8 cellular contexts compared by ENCODE assay signal in the genomic region with DNA sequence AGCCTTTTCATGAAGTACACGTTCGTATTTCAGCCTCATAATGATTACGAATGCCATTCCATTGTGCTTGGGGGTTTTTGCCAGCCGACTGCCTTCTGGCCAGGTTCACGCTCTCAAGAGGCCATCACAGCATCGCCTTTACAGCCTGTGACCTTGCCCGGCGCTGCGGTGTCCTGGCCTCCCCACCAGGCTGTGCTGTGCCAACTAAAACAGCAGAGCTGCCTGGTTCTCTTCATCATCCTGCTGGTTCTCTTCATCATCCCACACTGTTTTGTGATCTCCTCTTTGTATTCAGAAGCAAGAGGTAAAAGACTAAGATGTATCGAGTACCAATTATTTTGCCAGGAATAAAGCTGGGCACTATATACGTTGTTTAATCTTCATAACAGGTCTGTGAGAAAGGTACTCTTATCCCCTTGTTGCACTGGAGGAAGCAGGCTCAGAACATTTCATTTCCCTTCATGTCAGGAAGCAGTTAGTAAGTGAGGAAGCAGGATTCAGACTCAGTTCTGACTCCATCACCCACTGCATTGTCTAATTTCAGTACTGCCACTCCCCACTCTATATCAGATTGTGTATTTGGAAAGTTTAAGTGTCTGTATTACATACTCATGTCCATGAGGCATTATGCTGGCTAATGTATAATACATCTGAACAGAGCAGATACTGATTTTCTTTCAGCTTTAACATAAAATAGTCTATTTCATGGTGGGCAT.
DNase-seq lines count a peak whose midpoint lies in the region; ATAC-seq and TF ChIP-seq lines count a peak whose summit lies in the region.

No MANE protein-coding gene starts in this region.

- peaks cover 0 to 14% (median 0%) of the 10 kb centered on the region in 5 donors for H3K36me3 Mint-ChIP-seq in naive thymus-derived CD4-positive, alpha-beta T cell

- CTCF ChIA-PET in naive thymus-derived CD4-positive, alpha-beta T cell (lab: Charles Lee), result interaction anchor here (0.8 to 6.0 kb wide), 13 partner anchors 9 to 412 kb away, joined by 3 to 51 read pairs (median 4); no protein-coding TSS in a partner anchor

- H3K4me1 ChIP-seq in colonic mucosa (no peaks in the 10 kb centered on the region), upper lobe of right lung (no peaks in the 10 kb centered on the region)
- H3K4me1 ChIP-seq in naive thymus-derived CD4-positive, alpha-beta T cell (ENCODE audit: control insufficient read depth in 2 of 2, insufficient read depth in 2 of 2, low read length in 2 of 2), result no peaks in the 10 kb centered on the region

- POLR2A ChIA-PET in naive thymus-derived CD4-positive, alpha-beta T cell (lab: Charles Lee), result interaction anchor here (1.2 to 2.2 kb wide), 2 partner anchors 27 to 360 kb away, joined by 3 to 13 read pairs; no protein-coding TSS in a partner anchor

- H3K9me3 Mint-ChIP-seq in naive thymus-derived CD4-positive, alpha-beta T cell, result no peaks in the 10 kb centered on the region

- no peak overlapping the region for H3K4me3 ChIP-seq in GM12875 (ENCODE audit: low read depth, low read length)
- no peak overlapping the region for H3K4me3 ChIP-seq in colonic mucosa
- no peak overlapping the region for H3K4me3 ChIP-seq in naive thymus-derived CD4-positive, alpha-beta T cell (ENCODE audit: low read length)
- no peak overlapping the region for H3K4me3 ChIP-seq in upper lobe of right lung

- peak; percentile 73 for ATAC-seq in naive thymus-derived CD4-positive, alpha-beta T cell
- peak; percentile 63 for ATAC-seq in upper lobe of right lung

- peaks cover 0 to 8% (median 6%) of the 10 kb centered on the region in 7 donors for H3K4me1 Mint-ChIP-seq in naive thymus-derived CD4-positive, alpha-beta T cell

- DNase-seq in colonic mucosa (no peak), upper lobe of right lung (no peak), NCI-H146 treated with DMSO at 0.1 percent for 48 hours (lab: John Stamatoyannopoulos, UW; ENCODE audit: unreplicated experiment) (no peak), MV-4-11 (lab: John Stamatoyannopoulos, UW) (no peak), NCI-H524 treated with DMSO at 0.1 percent for 48 hours (lab: John Stamatoyannopoulos, UW) (no peak)
- peak; percentile 9 to 68 (median 57) for DNase-seq in naive thymus-derived CD4-positive, alpha-beta T cell

- no peak overlapping the region for H3K9ac ChIP-seq in colonic mucosa (ENCODE audit: low read depth in 2 of 2, low read length in 2 of 2)

- H3K27me3 ChIP-seq in colonic mucosa, result no peaks in the 10 kb centered on the region
- H3K27me3 ChIP-seq in naive thymus-derived CD4-positive, alpha-beta T cell (ENCODE audit: control insufficient read depth in 2 of 2, insufficient read depth in 2 of 2, low read length in 2 of 2), result no peaks in the 10 kb centered on the region
- H3K27me3 ChIP-seq in upper lobe of right lung, result no peaks in the 10 kb centered on the region

- peak overlapping the region in 2 of 9 donors; percentile 8 to 61 for H3K27ac Mint-ChIP-seq in naive thymus-derived CD4-positive, alpha-beta T cell

- H3K36me3 ChIP-seq in colonic mucosa (no peaks in the 10 kb centered on the region), upper lobe of right lung (no peaks in the 10 kb centered on the region)
- H3K36me3 ChIP-seq in naive thymus-derived CD4-positive, alpha-beta T cell (ENCODE audit: control insufficient read depth in 2 of 3, insufficient read depth in 3 of 3, low read length in 3 of 3), result no peaks in the 10 kb centered on the region

- no peaks in the 10 kb centered on the region for H3K27me3 Mint-ChIP-seq in naive thymus-derived CD4-positive, alpha-beta T cell

- H3K27ac ChIP-seq in VCaP (no peak overlapping the region), colonic mucosa (no peak overlapping the region), upper lobe of right lung (no peak overlapping the region)
- H3K27ac ChIP-seq in naive thymus-derived CD4-positive, alpha-beta T cell (ENCODE audit: low read depth, low read length), result no peak overlapping the region

- intact Hi-C loops in colonic mucosa (cut with DNase I), result no loop called here
- intact Hi-C loops in naive thymus-derived CD4-positive, alpha-beta T cell (cut with micrococcal nuclease), result loop anchor here (1.0 to 10.0 kb wide), 5 partner anchors 223 to 412 kb away; partner anchors contain the start of gene MEF2A (in 1 of the 2)
- intact Hi-C loops in upper lobe of right lung (cut with DNase I), result no loop called here

- H3K9me3 ChIP-seq in colonic mucosa (no peaks in the 10 kb centered on the region), upper lobe of right lung (no peaks in the 10 kb centered on the region)
- H3K9me3 ChIP-seq in naive thymus-derived CD4-positive, alpha-beta T cell (ENCODE audit: control insufficient read depth in 2 of 3, low read length in 3 of 3), result no peaks in the 10 kb centered on the region

- no peak overlapping the region for H3K4me3 Mint-ChIP-seq in naive thymus-derived CD4-positive, alpha-beta T cell

- TF ChIP-seq CTCF in GM12875 (IDR thresholded peaks at IDR 0.05; ENCODE audit: borderline replicate concordance, insufficient read depth, low read depth, low read length) (peak; percentile 52; the same call in 1 of the 2 replicates), VCaP (conservative IDR thresholded peaks at IDR 0.05) (peak; percentile 41; the same call in 1 of the 2 replicates), colonic mucosa (IDR thresholded peaks at IDR 0.05) (peak; percentile 27), upper lobe of right lung (IDR thresholded peaks at IDR 0.05) (peak; percentile 44)

Comparison
In these comparisons a context has a peak if more than half of its experiments do, and no peak if none do; other contexts are left out.
1. DNase-seq: peak in naive thymus-derived CD4-positive, alpha-beta T cell (9 of 9); none in colonic mucosa (single experiment), upper lobe of right lung (single experiment), NCI-H146 treated with DMSO at 0.1 percent for 48 hours (single experiment), MV-4-11 (single experiment) and NCI-H524 treated with DMSO at 0.1 percent for 48 hours (single experiment).
2. intact Hi-C loops: an anchor here in naive thymus-derived CD4-positive, alpha-beta T cell (1.0 to 10.0 kb wide); none called in colonic mucosa and upper lobe of right lung.
3. Peak in every context shown above with its lines, with median percentiles within 50 percentile points of each other: CTCF ChIP-seq.